Comparison of ENCODE assay signal across 9 cellular contexts in genomic region chr1:226126824-226127591, GRCh38. TPM values are rescaled to one million over a fixed set of nuclear protein-coding genes. Genes with fewer than 3 reads are reported as not detected.
A peak's percentile ranks its signal among the peaks of the same experiment; 100 is the strongest.
DNase-seq lines count a peak whose midpoint lies in the region; ATAC-seq and TF ChIP-seq lines count a peak whose summit lies in the region.
"Had no signal": no experiment of that assay in that cellular context is flagged by ENCODE, and none has a peak within 500 bp of the region (broad histone marks: within the 10 kb centered on the region; RNA-seq: fewer than 3 reads in every experiment).

No MANE protein-coding gene starts in this region.

- TF ChIP-seq CTCF in MCF 10A (IDR thresholded peaks at IDR 0.05; ENCODE audit: unreplicated experiment), result no peak
- TF ChIP-seq CTCF in progenitor cell of endocrine pancreas (IDR thresholded peaks at IDR 0.05; ENCODE audit: unreplicated experiment), result no peak

- ATAC-seq in GM19043 (IDR thresholded peaks at IDR 0.05; ENCODE audit: low read depth, unreplicated experiment), result peak; percentile 0
- peak; percentile 0 for ATAC-seq in HG03045 (IDR thresholded peaks at IDR 0.05; ENCODE audit: unreplicated experiment)
- ATAC-seq in HG02798 (IDR thresholded peaks at IDR 0.05; ENCODE audit: poor library complexity, unreplicated experiment), result no peak

- POLR2A ChIA-PET in MCF 10A (lab: Yijun Ruan, JAX), result interaction anchor here (0.7 to 6.5 kb wide), 6 partner anchors 17 to 280 kb away, joined by 4 to 68 read pairs (median 10); partner anchors contain the start of genes LIN9 and PARP1

- no peaks in the 10 kb centered on the region for H3K36me3 Mint-ChIP-seq in MCF 10A (ENCODE audit: insufficient read depth, unreplicated experiment)
- no peaks in the 10 kb centered on the region for H3K36me3 Mint-ChIP-seq in progenitor cell of endocrine pancreas (ENCODE audit: insufficient read depth)

- DNase-seq in MCF 10A (ENCODE audit: unreplicated experiment) (no peak), progenitor cell of endocrine pancreas (ENCODE audit: low spot score, unreplicated experiment) (no peak), NCI-H2107 treated with DMSO at 0.1 percent for 48 hours (lab: John Stamatoyannopoulos, UW; ENCODE audit: unreplicated experiment) (no peak), GF-D8 (lab: John Stamatoyannopoulos, UW) (no peak), inferior parietal cortex (ENCODE audit: extremely low spot score) (no peak)
- DNase-seq: activated CD4-positive, alpha-beta T cell treated with anti-CD3 and anti-CD28 coated beads for 1 hour had no signal

- CTCF ChIA-PET in MCF 10A (lab: Yijun Ruan, JAX), result interaction anchor here (0.6 to 6.3 kb wide), 16 partner anchors 9 to 499 kb away, joined by 3 to 207 read pairs (median 24); partner anchors contain the start of gene PARP1

- intact Hi-C loops in MCF 10A (cut with micrococcal nuclease), result no loop called here

- H3K9me3 Mint-ChIP-seq in MCF 10A (ENCODE audit: unreplicated experiment) (no peaks in the 10 kb centered on the region), progenitor cell of endocrine pancreas (ENCODE audit: low read depth) (no peaks in the 10 kb centered on the region)

- H3K4me3 Mint-ChIP-seq in MCF 10A (ENCODE audit: unreplicated experiment), result peak overlapping the region; percentile 62
- H3K4me3 Mint-ChIP-seq in progenitor cell of endocrine pancreas (ENCODE audit: low read depth), result peak overlapping the region; percentile 70

- H3K4me1 Mint-ChIP-seq in MCF 10A (ENCODE audit: insufficient read depth, unreplicated experiment) (peaks cover 46% of the 10 kb centered on the region), progenitor cell of endocrine pancreas (ENCODE audit: low read depth) (peaks cover 26% of the 10 kb centered on the region)

- H3K27ac Mint-ChIP-seq in MCF 10A (ENCODE audit: low read depth, unreplicated experiment), result peak overlapping the region; percentile 73
- peak overlapping the region; percentile 98 for H3K27ac Mint-ChIP-seq in progenitor cell of endocrine pancreas

- H3K27me3 Mint-ChIP-seq in MCF 10A (ENCODE audit: insufficient read depth, unreplicated experiment), result no peaks in the 10 kb centered on the region
- no peaks in the 10 kb centered on the region for H3K27me3 Mint-ChIP-seq in progenitor cell of endocrine pancreas

- BruUV-seq in MCF 10A (replicated peaks; lab: Mats Ljungman, UMichigan), result no TSS peak

RNA-seq across cellular contexts. Expression of gene ACBD3, which starts 59.5 kb away (rescaled TPM):
- 93.9 and 122 TPM in 2 replicates for total RNA-seq in MCF 10A (2022)
- total RNA-seq in progenitor cell of endocrine pancreas, result 29.3 and 31.6 TPM in 2 replicates
